Comparison of ENCODE assay signal across 10 cellular contexts in the genomic region with DNA sequence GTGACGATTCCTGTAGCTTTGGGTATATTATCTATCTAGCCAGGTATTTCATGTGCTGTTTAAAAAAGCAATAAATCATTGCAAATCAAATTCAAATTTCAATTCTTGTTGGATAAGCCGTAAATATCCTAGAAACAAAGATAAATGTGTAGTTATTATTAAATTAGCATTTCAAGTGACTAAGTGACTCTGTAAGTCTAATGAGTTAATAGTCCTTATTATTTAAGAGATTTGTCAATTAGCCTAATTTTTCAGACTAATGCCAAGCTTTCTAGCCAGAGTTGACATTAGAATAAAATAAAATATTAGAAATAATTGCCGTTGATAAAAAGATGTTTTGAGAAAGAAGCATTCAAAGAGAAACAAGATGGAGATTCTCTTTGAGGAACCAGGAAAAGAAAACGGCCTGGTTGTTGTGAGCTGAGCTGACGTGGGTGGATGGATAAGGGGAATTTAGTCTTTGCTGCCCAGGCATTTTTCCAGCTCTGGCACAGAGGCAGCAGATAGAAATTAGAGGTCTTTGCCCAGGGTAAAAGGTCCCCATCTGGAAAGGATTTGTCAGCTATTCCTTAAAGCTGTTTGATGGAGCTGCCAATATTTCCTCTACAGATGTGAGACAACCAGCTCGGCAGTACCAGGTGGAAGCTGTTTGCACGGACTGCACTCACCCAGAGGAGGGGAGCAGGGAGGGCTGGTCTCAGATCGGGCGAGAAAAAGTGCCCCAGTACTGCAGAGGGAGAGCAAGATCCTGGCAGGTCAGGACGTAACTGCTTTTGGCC.
A peak's percentile ranks its signal among the peaks of the same experiment; 100 is the strongest.
DNase-seq lines count a peak whose midpoint lies in the region; ATAC-seq and TF ChIP-seq lines count a peak whose summit lies in the region.
"Had no signal": no experiment of that assay in that cellular context is flagged by ENCODE, and none has a peak within 500 bp of the region (broad histone marks: within the 10 kb centered on the region; RNA-seq: fewer than 3 reads in every experiment).

No MANE protein-coding gene starts in this region.

- H3K9me3 ChIP-seq in right cardiac atrium (ENCODE audit: control insufficient read depth, low read length) = no peaks in the 10 kb centered on the region
- no peaks in the 10 kb centered on the region for H3K9me3 ChIP-seq in smooth muscle cell (replicated peaks; ENCODE audit: low read depth)

- peak overlapping the region; percentile 47 for H3K4me2 ChIP-seq in smooth muscle cell

- intact Hi-C loops in right cardiac atrium (cut with DNase I) = no loop called here

- H3K27ac Mint-ChIP-seq in HFFc6 (peak overlapping the region; percentile 22; the same call in 1 of the 2 replicates), brain (peak overlapping the region in 4 of 5 experiments; percentile 31 to 76 (median 50))
- H3K27ac Mint-ChIP-seq in T-helper 2 cell treated with Interferon-gamma antibody and Interleukin-4, amounts not matched to agents 5 μg/mL and 100 μg/mL, for 36 hours = no peak overlapping the region
- H3K27ac Mint-ChIP-seq: activated CD4-positive, alpha-beta T cell treated with anti-CD3 and anti-CD28 coated beads for 36 hours had no signal

- TF ChIP-seq CTCF in HFFc6 (IDR thresholded peaks at IDR 0.05) (no peak), brain (conservative IDR thresholded peaks at IDR 0.05) (no peak), smooth muscle cell (IDR thresholded peaks at IDR 0.05; ENCODE audit: borderline replicate concordance, insufficient read depth, poor library complexity, severe bottlenecking) (no peak)

- H4K20me1 ChIP-seq in smooth muscle cell (ENCODE audit: low read depth) = no peaks in the 10 kb centered on the region

- H3K27ac ChIP-seq in right cardiac atrium (ENCODE audit: low read length) (peak overlapping the region; percentile 39), smooth muscle cell (ENCODE audit: low read depth) (peak overlapping the region; percentile 1)

- no peak overlapping the region for H3K4me3 ChIP-seq in right cardiac atrium (ENCODE audit: low read length)
- no peak overlapping the region for H3K4me3 ChIP-seq in smooth muscle cell

- no peak for DNase-seq in HFFc6
- DNase-seq in right cardiac atrium = peak; percentile 50 to 73 (median 64)
- no peak for DNase-seq in smooth muscle cell (lab: John Stamatoyannopoulos, UW; ENCODE audit: unreplicated experiment)
- no peak for DNase-seq in T-helper 2 cell treated with Interferon-gamma antibody and Interleukin-4, amounts not matched to agents 5 μg/mL and 100 μg/mL, for 36 hours (ENCODE audit: low spot score)
- DNase-seq in SW480 (ENCODE audit: low spot score) = no peak
- DNase-seq in activated effector memory CD4-positive, alpha-beta T cell treated with Interleukin-2 at 50 U/mL for 16 hours = no peak
- DNase-seq: activated CD4-positive, alpha-beta T cell treated with anti-CD3 and anti-CD28 coated beads for 36 hours; activated naive CD4-positive, alpha-beta T cell treated with anti-CD3 and anti-CD28 coated beads, Interleukin-2, amount 50 U/mL, for 16 hours had no signal

- WGBS in right cardiac atrium = 50% methylated on average over 10 of the region's 10 CpGs
- WGBS in smooth muscle cell (ENCODE audit: low lambda C conversion rate) = 60% methylated on average over 10 of the region's 10 CpGs

- H3K9me3 Mint-ChIP-seq in HFFc6 = peaks cover 10% of the 10 kb centered on the region
- peaks cover 15 to 27% (median 19%) of the 10 kb centered on the region in 5 experiments for H3K9me3 Mint-ChIP-seq in brain
- H3K9me3 Mint-ChIP-seq in T-helper 2 cell treated with Interferon-gamma antibody and Interleukin-4, amounts not matched to agents 5 μg/mL and 100 μg/mL, for 36 hours = no peaks in the 10 kb centered on the region

- H3K27me3 Mint-ChIP-seq in HFFc6 (ENCODE audit: insufficient read depth) (no peaks in the 10 kb centered on the region; the same call in 1 of the 2 replicates), brain (peaks cover 7% of the 10 kb centered on the region)
- H3K27me3 Mint-ChIP-seq in T-helper 2 cell treated with Interferon-gamma antibody and Interleukin-4, amounts not matched to agents 5 μg/mL and 100 μg/mL, for 36 hours (ENCODE audit: low read depth) = peaks cover 3% of the 10 kb centered on the region

- H3K4me1 ChIP-seq in right cardiac atrium (ENCODE audit: control insufficient read depth, insufficient read depth, low read length) (peaks cover 9% of the 10 kb centered on the region), smooth muscle cell (ENCODE audit: low read depth) (peaks cover 7% of the 10 kb centered on the region)

- H3K36me3 Mint-ChIP-seq in HFFc6 (ENCODE audit: low read depth) = peaks cover 13% of the 10 kb centered on the region
- H3K36me3 Mint-ChIP-seq in brain = peaks cover 10% of the 10 kb centered on the region
- no peaks in the 10 kb centered on the region for H3K36me3 Mint-ChIP-seq in T-helper 2 cell treated with Interferon-gamma antibody and Interleukin-4, amounts not matched to agents 5 μg/mL and 100 μg/mL, for 36 hours (ENCODE audit: low read depth)

- no peaks in the 10 kb centered on the region for H3K27me3 ChIP-seq in right cardiac atrium (ENCODE audit: control insufficient read depth, insufficient read depth)
- no peaks in the 10 kb centered on the region for H3K27me3 ChIP-seq in smooth muscle cell (ENCODE audit: low read depth)

- no peaks in the 10 kb centered on the region for H3K36me3 ChIP-seq in smooth muscle cell (ENCODE audit: low read depth)

- H3F3A ChIP-seq in smooth muscle cell (ENCODE audit: low read depth) = peaks cover 4% of the 10 kb centered on the region

- peak overlapping the region; percentile 49 for H2AFZ ChIP-seq in smooth muscle cell (ENCODE audit: low read depth)

- peak; percentile 57 to 60 for ATAC-seq in right cardiac atrium
- ATAC-seq in GM18517 (IDR thresholded peaks at IDR 0.05; ENCODE audit: unreplicated experiment) = no peak
- ATAC-seq: activated CD4-positive, alpha-beta T cell treated with anti-CD3 and anti-CD28 coated beads for 36 hours had no signal

- peak overlapping the region; percentile 29 for H3K4me3 Mint-ChIP-seq in HFFc6
- H3K4me3 Mint-ChIP-seq in brain = peak overlapping the region in 1 of 5 experiments; percentile 42
- H3K4me3 Mint-ChIP-seq in T-helper 2 cell treated with Interferon-gamma antibody and Interleukin-4, amounts not matched to agents 5 μg/mL and 100 μg/mL, for 36 hours = no peak overlapping the region
- H3K4me3 Mint-ChIP-seq: activated CD4-positive, alpha-beta T cell treated with anti-CD3 and anti-CD28 coated beads for 36 hours had no signal

- no peaks in the 10 kb centered on the region for H3K79me2 ChIP-seq in smooth muscle cell (ENCODE audit: low read depth)

- no peak overlapping the region for H3K9ac ChIP-seq in smooth muscle cell (ENCODE audit: low read depth)

- H3K4me1 Mint-ChIP-seq in HFFc6 (ENCODE audit: low read depth) (peaks cover 21% of the 10 kb centered on the region), brain (peaks cover 37% of the 10 kb centered on the region)
- no peaks in the 10 kb centered on the region for H3K4me1 Mint-ChIP-seq in T-helper 2 cell treated with Interferon-gamma antibody and Interleukin-4, amounts not matched to agents 5 μg/mL and 100 μg/mL, for 36 hours (ENCODE audit: low read depth)

Comparison
In these comparisons a context has a peak if more than half of its experiments do, and no peak if none do; other contexts are left out.
1. DNase-seq: peak in right cardiac atrium (3 of 3); none in HFFc6 (single experiment), smooth muscle cell (single experiment), T-helper 2 cell treated with Interferon-gamma antibody and Interleukin-4, amounts not matched to agents 5 μg/mL and 100 μg/mL, for 36 hours (single experiment), SW480 (single experiment) and activated effector memory CD4-positive, alpha-beta T cell treated with Interleukin-2 at 50 U/mL for 16 hours (single experiment).